Comparison of ENCODE assay signal across 9 cellular contexts in the genomic region with DNA sequence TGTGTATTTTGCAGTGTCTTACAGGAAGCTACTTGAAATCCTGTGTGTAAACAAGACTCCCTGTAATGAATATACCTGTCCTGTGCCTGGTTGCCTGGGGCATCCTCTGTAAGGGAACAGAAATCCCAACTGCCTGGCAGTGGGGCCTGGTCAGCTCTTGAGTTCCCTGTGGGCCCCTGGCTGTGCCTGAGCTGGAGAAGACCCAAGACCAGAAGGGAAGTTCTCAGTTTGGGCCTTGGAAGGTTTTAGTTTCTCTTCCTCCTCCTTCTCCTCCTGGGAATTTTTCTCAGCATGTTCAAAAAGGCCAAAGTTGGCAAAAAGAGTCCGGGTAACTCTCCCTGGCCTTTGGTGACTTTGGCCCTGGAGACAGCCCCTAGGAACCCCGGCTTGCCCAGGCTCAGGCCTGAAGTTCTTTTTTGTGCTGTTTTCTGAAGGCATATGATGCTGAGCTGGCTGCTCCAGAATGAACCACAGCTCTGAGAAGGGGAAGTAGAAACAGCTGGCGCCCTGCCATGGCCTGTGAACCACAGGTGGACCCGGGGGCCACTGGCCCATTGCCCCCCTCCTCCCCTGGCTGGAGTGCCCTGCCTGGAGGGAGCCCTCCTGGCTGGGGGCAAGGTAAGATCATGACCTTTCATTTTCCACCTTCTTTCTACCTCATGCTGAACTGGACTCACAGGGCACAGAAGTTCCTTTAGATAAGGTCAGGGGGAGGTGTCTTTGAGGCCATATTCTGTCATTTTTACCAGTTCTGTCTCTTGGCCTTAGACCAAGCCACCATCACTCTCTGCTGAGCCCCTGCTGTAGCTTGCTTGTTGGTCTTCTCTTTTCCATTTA. TPM values are rescaled to one million over a fixed set of nuclear protein-coding genes. Genes with fewer than 3 reads are reported as not detected.
DNase-seq lines count a peak whose midpoint lies in the region; ATAC-seq and TF ChIP-seq lines count a peak whose summit lies in the region.
"Had no signal": no experiment of that assay in that cellular context is flagged by ENCODE, and none has a peak within 500 bp of the region (broad histone marks: within the 10 kb centered on the region; RNA-seq: fewer than 3 reads in every experiment).

No MANE protein-coding gene starts in this region.

- no peaks in the 10 kb centered on the region for H3K27me3 Mint-ChIP-seq in activated naive CD4-positive, alpha-beta T cell treated with anti-CD3 and anti-CD28 coated beads, Interleukin-2, amount 10 ng/mL, durations not matched to agents 7 days and 5 days

- peak; percentile 61 for ATAC-seq in HG02973 (IDR thresholded peaks at IDR 0.05; ENCODE audit: unreplicated experiment)
- ATAC-seq in PC-3: peak; percentile 54
- peak; percentile 25 to 42 for ATAC-seq in left cardiac atrium

- H3K4me1 ChIP-seq in PC-3 (ENCODE audit: insufficient read depth, low read length) (peaks cover 19% of the 10 kb centered on the region; the same call in 1 of the 2 replicates), thyroid gland (peaks cover 53 to 58% of the 10 kb centered on the region in 2 donors)

- no peaks in the 10 kb centered on the region for H4K20me1 ChIP-seq in PC-3 (ENCODE audit: low read length)

- no peak overlapping the region for H3K4me2 ChIP-seq in PC-3 (ENCODE audit: low read length)

- H3K27ac ChIP-seq in PC-3 (ENCODE audit: low read length) (no peak overlapping the region), thyroid gland (peak overlapping the region in 2 of 3 donors; percentile 47 to 60)

- WGBS in thyroid gland, 2 donors: 52 to 56% methylated on average over 4 of the region's 4 CpGs

- H3K36me3 ChIP-seq in PC-3 (ENCODE audit: low read depth, low read length) (no peaks in the 10 kb centered on the region), thyroid gland (no peaks in the 10 kb centered on the region)

- no peak overlapping the region for H3K9ac ChIP-seq in PC-3 (ENCODE audit: low read length)

- H3K9me3 ChIP-seq in PC-3 (ENCODE audit: low read length) (no peaks in the 10 kb centered on the region), thyroid gland (no peaks in the 10 kb centered on the region)

- peak overlapping the region; percentile 44 for H3K4me3 Mint-ChIP-seq in activated naive CD4-positive, alpha-beta T cell treated with anti-CD3 and anti-CD28 coated beads, Interleukin-2, amount 10 ng/mL, durations not matched to agents 7 days and 5 days

- CTCF ChIA-PET in activated naive CD4-positive, alpha-beta T cell treated with anti-CD3 and anti-CD28 coated beads, Interleukin-2, amount 10 ng/mL, durations not matched to agents 7 days and 5 days (lab: Charles Lee): interaction anchor here (0.7 to 1.5 kb wide), 3 partner anchors 24 to 212 kb away, joined by 4 to 7 read pairs (median 5); no protein-coding TSS in a partner anchor
- CTCF ChIA-PET in PC-3 (lab: Charles Lee): no interaction called here

- H3K36me3 Mint-ChIP-seq in activated naive CD4-positive, alpha-beta T cell treated with anti-CD3 and anti-CD28 coated beads, Interleukin-2, amount 10 ng/mL, durations not matched to agents 7 days and 5 days: peaks cover 61% of the 10 kb centered on the region

- peaks cover 30% of the 10 kb centered on the region for H3K79me2 ChIP-seq in PC-3 (ENCODE audit: low read length)

- H3K4me3 ChIP-seq in PC-3 (ENCODE audit: low read length) (no peak overlapping the region), thyroid gland (replicated peaks in 1 of 3) (no peak overlapping the region)

- peak overlapping the region; percentile 94 for H3K27ac Mint-ChIP-seq in activated naive CD4-positive, alpha-beta T cell treated with anti-CD3 and anti-CD28 coated beads, Interleukin-2, amount 10 ng/mL, durations not matched to agents 7 days and 5 days

- BruUV-seq in PC-3 (replicated peaks; lab: Mats Ljungman, UMichigan): no TSS peak

- intact Hi-C loops in PC-3 (cut with micrococcal nuclease) (no loop called here), left cardiac atrium (cut with DNase I) (loop anchor here in 1 of 2 donors (10.0 kb wide), 1 partner anchor 122 kb away; no protein-coding TSS in a partner anchor), thyroid gland (cut with DNase I) (no loop called here)

- H3K9me2 ChIP-seq in PC-3 (replicated peaks; ENCODE audit: low read length): no peaks in the 10 kb centered on the region

- H3F3A ChIP-seq in PC-3 (ENCODE audit: low read length, unreplicated experiment): no peaks in the 10 kb centered on the region

- no peak for TF ChIP-seq POLR2A in thyroid gland (IDR thresholded peaks at IDR 0.05)

- TF ChIP-seq CTCF in PC-3 (conservative IDR thresholded peaks at IDR 0.05; ENCODE audit: low read depth, low read length): no peak
- no peak for TF ChIP-seq CTCF in thyroid gland (IDR thresholded peaks at IDR 0.05)

- H3K9me3 Mint-ChIP-seq in activated naive CD4-positive, alpha-beta T cell treated with anti-CD3 and anti-CD28 coated beads, Interleukin-2, amount 10 ng/mL, durations not matched to agents 7 days and 5 days: no peaks in the 10 kb centered on the region

- POLR2A ChIA-PET in PC-3 (lab: Charles Lee; ENCODE audit: unreplicated experiment): interaction anchor here (0.6 to 0.7 kb wide), 2 partner anchors 65 to 1322 kb away, joined by 3 to 4 read pairs; no protein-coding TSS in a partner anchor

- H3K4me1 Mint-ChIP-seq in activated naive CD4-positive, alpha-beta T cell treated with anti-CD3 and anti-CD28 coated beads, Interleukin-2, amount 10 ng/mL, durations not matched to agents 7 days and 5 days: peaks cover 66% of the 10 kb centered on the region

- H3K27me3 ChIP-seq in PC-3 (ENCODE audit: low read length) (no peaks in the 10 kb centered on the region), thyroid gland (no peaks in the 10 kb centered on the region)

- H2AFZ ChIP-seq in PC-3 (ENCODE audit: low read length): no peak overlapping the region

- DNase-seq in activated naive CD4-positive, alpha-beta T cell treated with anti-CD3 and anti-CD28 coated beads, Interleukin-2, amount 10 ng/mL, durations not matched to agents 7 days and 5 days: peak; percentile 24
- no peak for DNase-seq in activated naive CD4-positive, alpha-beta T cell treated with Interleukin-2 at 50 U/mL for 16 hours
- DNase-seq in PC-3: peak; percentile 43
- peak; percentile 66 for DNase-seq in left cardiac atrium
- peak; percentile 44 to 45 for DNase-seq in thyroid gland
- DNase-seq in superior temporal gyrus (ENCODE audit: extremely low spot score): no peak
- DNase-seq in HPDE6-E6E7 (ENCODE audit: extremely low spot score): no peak

RNA-seq across cellular contexts. Expression of a gene that starts 5.8 kb away (rescaled TPM):
- total RNA-seq in PC-3 (2014; rRNA removed) (5.2 and 6.6 TPM in 2 replicates), left cardiac atrium (1 to 10 TPM; 5.6 to 6.6 TPM), thyroid gland (10 to 100 TPM in 3 of 4 donors, 1 to 10 TPM in 1; 7.0 to 18.3 (median 13.0) TPM)

RNA-seq across cellular contexts. Expression of a gene that starts 29.3 kb away (rescaled TPM):
- total RNA-seq in PC-3 (2014; rRNA removed) (126 and 162 TPM in 2 replicates), left cardiac atrium (10 to 100 TPM; 71.5 to 92.9 TPM), thyroid gland (100 to 1,000 TPM; 193 to 223 (median 200) TPM)

RNA-seq across cellular contexts. Expression of a gene that starts 40.7 kb away (rescaled TPM):
- not detected in 2 replicates for total RNA-seq in PC-3 (2014; rRNA removed)
- total RNA-seq in left cardiac atrium: not detected
- not detected for total RNA-seq in thyroid gland
- total RNA-seq: mononuclear cell had no signal

Comparison
In these comparisons a context has a peak if more than half of its experiments do, and no peak if none do; other contexts are left out.
1. DNase-seq: peak in activated naive CD4-positive, alpha-beta T cell treated with anti-CD3 and anti-CD28 coated beads, Interleukin-2, amount 10 ng/mL, durations not matched to agents 7 days and 5 days (single experiment), PC-3 (single experiment), left cardiac atrium (single experiment) and thyroid gland (2 of 2); none in activated naive CD4-positive, alpha-beta T cell treated with Interleukin-2 at 50 U/mL for 16 hours (single experiment), superior temporal gyrus (single experiment) and HPDE6-E6E7 (single experiment).
2. Peak in every context shown above with its lines, with median percentiles within 50 percentile points of each other: ATAC-seq.